In genomic region chr2:13040043-13040442, GRCh38 we compare ENCODE assay signal across 22 cellular contexts.
"Had no signal": no experiment of that assay in that cellular context is flagged by ENCODE, and none has a peak within 500 bp of the region (broad histone marks: within the 10 kb centered on the region; RNA-seq: fewer than 3 reads in every experiment).

No MANE protein-coding gene starts in this region.

- H3K9ac ChIP-seq: KMS-11 had no signal

- H3K9me3 ChIP-seq: SJSA1 had no signal

- DNase-seq: Kasumi-1, MM.1S, NCI-H1092 treated with DMSO at 0.1 percent for 48 hours, NCI-H1436, NCI-H187, NCI-H2029, NCI-H2081 treated with DMSO at 0.1 percent for 48 hours, NCI-H2171, NCI-H226, NCI-H446, NCI-H510A, NCI-H524 treated with DMSO at 0.1 percent for 48 hours, NCI-H69, NCI-H774, RPMI8226, SIG-M5 had no signal

- H3K36me3 ChIP-seq: SJSA1 had no signal

- H3K4me3 ChIP-seq: K562, SJSA1, SK-N-MC had no signal

- H3K27ac ChIP-seq: KMS-11, SJSA1, SK-N-MC had no signal

- H3K27me3 ChIP-seq: SJSA1 had no signal

- ATAC-seq: HepG2, K562 had no signal

- FAIRE-seq: HepG2, K562, RCC 7860 had no signal

- H3K4me1 ChIP-seq: SJSA1 had no signal
